8 cellular contexts compared by ENCODE assay signal in genomic region chr2:216636570-216637450, GRCh38. TPM values are rescaled to one million over a fixed set of nuclear protein-coding genes. Genes with fewer than 3 reads are reported as not detected.
DNase-seq lines count a peak whose midpoint lies in the region; ATAC-seq, FAIRE-seq and TF ChIP-seq lines count a peak whose summit lies in the region.

No MANE protein-coding gene starts in this region.

- H3K79me2 ChIP-seq in GM23338 (replicated peaks; ENCODE audit: insufficient read depth): peaks cover 68% of the 10 kb centered on the region

- H3K9me3 Mint-ChIP-seq in GM23338: peaks cover 5% of the 10 kb centered on the region; the same call in 1 of the 3 replicates
- peaks cover 0 to 2% (median 0%) of the 10 kb centered on the region in 8 donors for H3K9me3 Mint-ChIP-seq in CD4-positive, alpha-beta memory T cell

- H3K27me3 ChIP-seq in GM23338 (ENCODE audit: insufficient read depth) (peaks cover 23% of the 10 kb centered on the region), pancreas (no peaks in the 10 kb centered on the region), suprapubic skin (peaks cover 72% of the 10 kb centered on the region)
- peaks cover 13% of the 10 kb centered on the region for H3K27me3 ChIP-seq in CD4-positive, alpha-beta memory T cell (ENCODE audit: insufficient read depth, low read length)

- CTCF ChIA-PET in CD4-positive, alpha-beta memory T cell (lab: Charles Lee; ENCODE audit: partially characterized antibody): no interaction called here

- POLR2A ChIA-PET in CD4-positive, alpha-beta memory T cell (lab: Charles Lee; ENCODE audit: partially characterized antibody): no interaction called here

- TF ChIP-seq CTCF in GM23338 (conservative IDR thresholded peaks at IDR 0.05; ENCODE audit: low read depth in 2 of 2): no peak
- no peak for TF ChIP-seq CTCF in pancreas (IDR thresholded peaks at IDR 0.05)
- no peak for TF ChIP-seq CTCF in suprapubic skin (IDR thresholded peaks at IDR 0.05)

- H3K27me3 Mint-ChIP-seq in GM23338 (ENCODE audit: insufficient read depth, low read depth, poor library complexity): peaks cover 37% of the 10 kb centered on the region
- H3K27me3 Mint-ChIP-seq in CD4-positive, alpha-beta memory T cell: peaks cover 38 to 48% of the 10 kb centered on the region in 2 donors

- peaks cover 35% of the 10 kb centered on the region for H3K36me3 Mint-ChIP-seq in GM23338 (ENCODE audit: low read depth)
- H3K36me3 Mint-ChIP-seq in CD4-positive, alpha-beta memory T cell: no peaks in the 10 kb centered on the region

- peaks cover 43% of the 10 kb centered on the region for H3K4me1 Mint-ChIP-seq in GM23338
- H3K4me1 Mint-ChIP-seq in CD4-positive, alpha-beta memory T cell: peaks cover 15 to 29% (median 24%) of the 10 kb centered on the region in 4 donors

- H3K4me3 Mint-ChIP-seq in GM23338: peak overlapping the region; percentile 98
- H3K4me3 Mint-ChIP-seq in CD4-positive, alpha-beta memory T cell: peak overlapping the region in 1 of 8 donors; percentile 43

- H3K9me3 ChIP-seq in pancreas (no peaks in the 10 kb centered on the region), suprapubic skin (no peaks in the 10 kb centered on the region)
- H3K9me3 ChIP-seq in CD4-positive, alpha-beta memory T cell (ENCODE audit: control insufficient read depth in 1 of 2, low read length in 2 of 2): no peaks in the 10 kb centered on the region

- peak overlapping the region; percentile 100 for H3K4me2 ChIP-seq in GM23338

- H3K4me3 ChIP-seq in GM23338 (peak overlapping the region; percentile 99), pancreas (peak overlapping the region in 2 of 4 donors; percentile 68 to 69), suprapubic skin (no peak overlapping the region)
- H3K4me3 ChIP-seq in CD4-positive, alpha-beta memory T cell (ENCODE audit: low read length in 2 of 2): no peak overlapping the region

- H3K27ac Mint-ChIP-seq in GM23338: peak overlapping the region; percentile 87
- no peak overlapping the region for H3K27ac Mint-ChIP-seq in CD4-positive, alpha-beta memory T cell

- peak overlapping the region; percentile 87 for H3K27ac ChIP-seq in GM23338 (ENCODE audit: low read depth)
- peak overlapping the region; percentile 8 to 73 (median 36) for H3K27ac ChIP-seq in pancreas
- H3K27ac ChIP-seq in CD4-positive, alpha-beta memory T cell (ENCODE audit: low read depth, low read length): no peak overlapping the region
- no peak overlapping the region for H3K27ac ChIP-seq in suprapubic skin

- no peak for FAIRE-seq in pancreas (lab: Jason Lieb, UNC)

- ATAC-seq in GM23338: peak; percentile 48
- peak; percentile 95 for ATAC-seq in esophagus mucosa
- peak; percentile 47 to 69 (median 56) for ATAC-seq in pancreas
- ATAC-seq in HG02938 (IDR thresholded peaks at IDR 0.05; ENCODE audit: unreplicated experiment): no peak
- no peak for ATAC-seq in HG03565 (IDR thresholded peaks at IDR 0.05; ENCODE audit: unreplicated experiment)

- peaks cover 16% of the 10 kb centered on the region; the same call in 1 of the 2 replicates for H3K36me3 ChIP-seq in GM23338 (ENCODE audit: insufficient read depth)
- no peaks in the 10 kb centered on the region for H3K36me3 ChIP-seq in pancreas
- no peaks in the 10 kb centered on the region for H3K36me3 ChIP-seq in CD4-positive, alpha-beta memory T cell (ENCODE audit: insufficient read depth, low read length)
- no peaks in the 10 kb centered on the region for H3K36me3 ChIP-seq in suprapubic skin

- intact Hi-C loops in pancreas (cut with DNase I): no loop called here
- intact Hi-C loops in CD4-positive, alpha-beta memory T cell (cut with micrococcal nuclease): no loop called here

- 24 to 25% methylated on average over 29 of the region's 29 CpGs for WGBS in pancreas, 2 donors
- 54% methylated on average over 29 of the region's 29 CpGs for WGBS in suprapubic skin

- DNase-seq in GM23338 (ENCODE audit: low spot score): peak; percentile 61
- DNase-seq in NOMO-1 (lab: John Stamatoyannopoulos, UW; ENCODE audit: unreplicated experiment in 2 of 2): peak; percentile 65
- DNase-seq in pancreas: peak in 5 of 6 donors; percentile 51 to 79 (median 62)
- no peak for DNase-seq in CD4-positive, alpha-beta memory T cell
- no peak for DNase-seq in suprapubic skin (ENCODE audit: low spot score in 2 of 2)

- peaks cover 5% of the 10 kb centered on the region; the same call in 1 of the 2 replicates for H3K9me2 ChIP-seq in GM23338 (ENCODE audit: insufficient read depth)

- peaks cover 23% of the 10 kb centered on the region for H3K4me1 ChIP-seq in GM23338 (ENCODE audit: insufficient read depth)
- peaks cover 7 to 22% (median 14%) of the 10 kb centered on the region in 3 donors for H3K4me1 ChIP-seq in pancreas
- H3K4me1 ChIP-seq in CD4-positive, alpha-beta memory T cell (ENCODE audit: insufficient read depth, low read length): no peaks in the 10 kb centered on the region
- H3K4me1 ChIP-seq in suprapubic skin: peaks cover 27% of the 10 kb centered on the region

- TF ChIP-seq POLR2A in suprapubic skin (IDR thresholded peaks at IDR 0.05): no peak

- no peak for TF ChIP-seq EP300 in suprapubic skin (IDR thresholded peaks at IDR 0.05)

- H3F3A ChIP-seq in GM23338 (replicated peaks; ENCODE audit: low read depth): no peaks in the 10 kb centered on the region; the same call in 1 of the 2 replicates

- no peak overlapping the region for H2AFZ ChIP-seq in GM23338

- H4K20me1 ChIP-seq in GM23338 (replicated peaks; ENCODE audit: insufficient read depth): peaks cover 4% of the 10 kb centered on the region

TF ChIP-seq in GM23338, 12 proteins besides CTCF, POLR2A, EP300 and RAD21 (continues in another document):
- TF ChIP-seq CREB1 (CRISPR knock-in tag; IDR thresholded peaks at IDR 0.05; ENCODE audit: low read depth) (no peak), JUNB (IDR thresholded peaks at IDR 0.05; ENCODE audit: unreplicated experiment) (no peak), ZNF114 (CRISPR knock-in tag; IDR thresholded peaks at IDR 0.05) (no peak), EZH2phosphoT487 (IDR thresholded peaks at IDR 0.05; ENCODE audit: unreplicated experiment) (no peak), NANOG (IDR thresholded peaks at IDR 0.05; ENCODE audit: borderline replicate concordance) (no peak), POLR2AphosphoS5 (IDR thresholded peaks at IDR 0.05; ENCODE audit: low read depth) (no peak), ETS1 (IDR thresholded peaks at IDR 0.05) (no peak)
- TF ChIP-seq, protein P1, sequence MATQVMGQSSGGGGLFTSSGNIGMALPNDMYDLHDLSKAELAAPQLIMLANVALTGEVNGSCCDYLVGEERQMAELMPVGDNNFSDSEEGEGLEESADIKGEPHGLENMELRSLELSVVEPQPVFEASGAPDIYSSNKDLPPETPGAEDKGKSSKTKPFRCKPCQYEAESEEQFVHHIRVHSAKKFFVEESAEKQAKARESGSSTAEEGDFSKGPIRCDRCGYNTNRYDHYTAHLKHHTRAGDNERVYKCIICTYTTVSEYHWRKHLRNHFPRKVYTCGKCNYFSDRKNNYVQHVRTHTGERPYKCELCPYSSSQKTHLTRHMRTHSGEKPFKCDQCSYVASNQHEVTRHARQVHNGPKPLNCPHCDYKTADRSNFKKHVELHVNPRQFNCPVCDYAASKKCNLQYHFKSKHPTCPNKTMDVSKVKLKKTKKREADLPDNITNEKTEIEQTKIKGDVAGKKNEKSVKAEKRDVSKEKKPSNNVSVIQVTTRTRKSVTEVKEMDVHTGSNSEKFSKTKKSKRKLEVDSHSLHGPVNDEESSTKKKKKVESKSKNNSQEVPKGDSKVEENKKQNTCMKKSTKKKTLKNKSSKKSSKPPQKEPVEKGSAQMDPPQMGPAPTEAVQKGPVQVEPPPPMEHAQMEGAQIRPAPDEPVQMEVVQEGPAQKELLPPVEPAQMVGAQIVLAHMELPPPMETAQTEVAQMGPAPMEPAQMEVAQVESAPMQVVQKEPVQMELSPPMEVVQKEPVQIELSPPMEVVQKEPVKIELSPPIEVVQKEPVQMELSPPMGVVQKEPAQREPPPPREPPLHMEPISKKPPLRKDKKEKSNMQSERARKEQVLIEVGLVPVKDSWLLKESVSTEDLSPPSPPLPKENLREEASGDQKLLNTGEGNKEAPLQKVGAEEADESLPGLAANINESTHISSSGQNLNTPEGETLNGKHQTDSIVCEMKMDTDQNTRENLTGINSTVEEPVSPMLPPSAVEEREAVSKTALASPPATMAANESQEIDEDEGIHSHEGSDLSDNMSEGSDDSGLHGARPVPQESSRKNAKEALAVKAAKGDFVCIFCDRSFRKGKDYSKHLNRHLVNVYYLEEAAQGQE (IDR thresholded peaks at IDR 0.05; ENCODE audit: unreplicated experiment): no peak

RNA-seq across cellular contexts. Expression of gene IGFBP2, which starts 3.6 kb away (rescaled TPM):
- 309 and 364 TPM in 2 replicates for total RNA-seq in GM23338 (2014; rRNA removed; shearing (Covaris generic))
- polyA plus RNA-seq in GM23338 (2016; fragmentation: Nextera tagmentation; extraction: Ambion mirVana): 177 and 235 TPM in 2 replicates
- 192 TPM for total RNA-seq in esophagus mucosa
- total RNA-seq in pancreas: 100 to 1,000 TPM in 4 of 6 donors, 10 to 100 TPM in 2; 76.3 to 211 (median 155) TPM
- 10 to 100 TPM; 43.1 to 56.5 TPM for polyA plus RNA-seq in pancreas
- total RNA-seq in CD4-positive, alpha-beta memory T cell: not detected
- not detected for polyA plus RNA-seq in CD4-positive, alpha-beta memory T cell
- 10 to 100 TPM in 3 of 4 donors, 1 to 10 TPM in 1; 7.5 to 28.3 (median 18.7) TPM for total RNA-seq in suprapubic skin

RNA-seq across cellular contexts. Expression of gene IGFBP5, which starts 58.5 kb away (rescaled TPM):
- 0.74 and 2.5 TPM in 2 replicates for total RNA-seq in GM23338 (2014; rRNA removed; shearing (Covaris generic))
- 0.43 and 0.70 TPM in 2 replicates for polyA plus RNA-seq in GM23338 (2016; fragmentation: Nextera tagmentation; extraction: Ambion mirVana)
- 34.9 TPM for total RNA-seq in esophagus mucosa
- total RNA-seq in pancreas: 10 to 100 TPM in 5 of 6 donors, 1 to 10 TPM in 1; 8.2 to 91.6 (median 28.8) TPM
- polyA plus RNA-seq in pancreas: 10 to 100 TPM; 18.4 to 25.0 TPM
- under 1 TPM in 1 of 2 experiments, not detected in 1; 0.23 TPM for total RNA-seq in CD4-positive, alpha-beta memory T cell
- not detected for polyA plus RNA-seq in CD4-positive, alpha-beta memory T cell
- total RNA-seq in suprapubic skin: 100 to 1,000 TPM in 3 of 4 donors, 10 to 100 TPM in 1; 79.1 to 424 (median 163) TPM

Comparison
In these comparisons a context has a peak if more than half of its experiments do, and no peak if none do; other contexts are left out.
1. ATAC-seq: peak in GM23338 (single experiment), esophagus mucosa (single experiment) and pancreas (4 of 4); none in HG02938 (single experiment) and HG03565 (single experiment).
2. DNase-seq: peak in GM23338 (single experiment), NOMO-1 (2 of 2) and pancreas (5 of 6); none in CD4-positive, alpha-beta memory T cell (0 of 5) and suprapubic skin (0 of 2).
3. H3K27ac ChIP-seq: peak in GM23338 (single experiment) and pancreas (4 of 4); none in CD4-positive, alpha-beta memory T cell (single experiment) and suprapubic skin (single experiment).
4. RNA of gene IGFBP2, which starts 3.6 kb away (total RNA-seq): 309 to 364 TPM in GM23338, 192 TPM in esophagus mucosa (single experiment), 76.3 to 211 TPM in pancreas and 7.5 to 28.3 TPM in suprapubic skin; not detected in CD4-positive, alpha-beta memory T cell; every median in the first group is over 4 times any median in the second.